14 cellular contexts compared by ENCODE assay signal in genomic region chr5:148848378-148849031, GRCh38. TPM values are rescaled to one million over a fixed set of nuclear protein-coding genes. Genes with fewer than 3 reads are reported as not detected.
A peak's percentile ranks its signal among the peaks of the same experiment; 100 is the strongest.
DNase-seq lines count a peak whose midpoint lies in the region; ATAC-seq and TF ChIP-seq lines count a peak whose summit lies in the region.
"Had no signal": no experiment of that assay in that cellular context is flagged by ENCODE, and none has a peak within 500 bp of the region (broad histone marks: within the 10 kb centered on the region; RNA-seq: fewer than 3 reads in every experiment).

No MANE protein-coding gene starts in this region.

- DNase-seq in CD4-positive, alpha-beta memory T cell: peak; percentile 22 to 56 (median 37)
- peak; percentile 37 for DNase-seq in activated CD4-positive, alpha-beta memory T cell treated with anti-CD3 and anti-CD28 coated beads, Interleukin-2, amount 10 ng/mL, durations not matched to agents 7 days and 5 days
- DNase-seq in mucosa of descending colon (no peak), NCI-H1092 treated with DMSO at 0.1 percent for 48 hours (lab: John Stamatoyannopoulos, UW) (no peak), OCI-M2 (lab: John Stamatoyannopoulos, UW; ENCODE audit: unreplicated experiment) (no peak), MCF 10A (ENCODE audit: unreplicated experiment) (no peak)
- DNase-seq: activated CD4-positive, alpha-beta T cell treated with anti-CD3 and anti-CD28 coated beads for 48 hours; glutamatergic neuron; HFFc6; NCI-H187 treated with DMSO at 0.1 percent for 48 hours; NCI-H510A treated with DMSO at 0.1 percent for 48 hours had no signal

- peak overlapping the region; percentile 70 for H3K27ac ChIP-seq in BLaER1
- peak overlapping the region; percentile 30 for H3K27ac ChIP-seq in CD4-positive, alpha-beta memory T cell (ENCODE audit: low read depth, low read length)
- H3K27ac ChIP-seq: thoracic aorta had no signal

- ATAC-seq in mucosa of descending colon: peak; percentile 73

- TF ChIP-seq CTCF in mucosa of descending colon (IDR thresholded peaks at IDR 0.05) (no peak), MCF 10A (IDR thresholded peaks at IDR 0.05; ENCODE audit: unreplicated experiment) (no peak)

- H3K9ac ChIP-seq in BLaER1: no peak overlapping the region

- H3K4me1 ChIP-seq in BLaER1 (peaks cover 51% of the 10 kb centered on the region), mucosa of descending colon (ENCODE audit: low read depth) (no peaks in the 10 kb centered on the region)
- H3K4me1 ChIP-seq in CD4-positive, alpha-beta memory T cell (ENCODE audit: insufficient read depth, low read length): peaks cover 85% of the 10 kb centered on the region

- 0 out of 2 replicates have a peak overlapping the region, but pooled peaks have one; percentile 11 for H3K4me3 ChIP-seq in BLaER1
- peak overlapping the region in 1 of 2 donors; percentile 18 for H3K4me3 ChIP-seq in CD4-positive, alpha-beta memory T cell (ENCODE audit: low read length in 2 of 2)
- H3K4me3 ChIP-seq in mucosa of descending colon: no peak overlapping the region
- H3K4me3 ChIP-seq: thoracic aorta had no signal

- no TSS peak for BruUV-seq in MCF 10A (replicated peaks; lab: Mats Ljungman, UMichigan)

- H3K36me3 ChIP-seq in BLaER1: no peaks in the 10 kb centered on the region
- no peaks in the 10 kb centered on the region for H3K36me3 ChIP-seq in CD4-positive, alpha-beta memory T cell (ENCODE audit: insufficient read depth, low read length)
- H3K36me3 ChIP-seq in mucosa of descending colon (ENCODE audit: low read depth): no peaks in the 10 kb centered on the region
- H3K36me3 ChIP-seq: thoracic aorta had no signal

- H3K27me3 ChIP-seq in BLaER1: no peaks in the 10 kb centered on the region
- H3K27me3 ChIP-seq in CD4-positive, alpha-beta memory T cell (ENCODE audit: insufficient read depth, low read length): no peaks in the 10 kb centered on the region

- CTCF ChIA-PET in CD4-positive, alpha-beta memory T cell (lab: Charles Lee; ENCODE audit: partially characterized antibody): interaction anchor here (0.8 to 5.9 kb wide), 4 partner anchors 11 to 109 kb away, joined by 3 to 44 read pairs (median 9); no protein-coding TSS in a partner anchor
- CTCF ChIA-PET in activated CD4-positive, alpha-beta memory T cell treated with anti-CD3 and anti-CD28 coated beads, Interleukin-2, amount 10 ng/mL, durations not matched to agents 7 days and 5 days (lab: Charles Lee): interaction anchor here (1.1 to 3.0 kb wide), 5 partner anchors 11 to 109 kb away, joined by 3 to 13 read pairs (median 5); partner anchors contain the start of gene ADRB2
- CTCF ChIA-PET in MCF 10A (lab: Yijun Ruan, JAX): interaction anchor here (0.6 to 2.5 kb wide), 5 partner anchors 20 to 387 kb away, joined by 3 to 8 read pairs (median 4); no protein-coding TSS in a partner anchor

- POLR2A ChIA-PET in CD4-positive, alpha-beta memory T cell (lab: Charles Lee; ENCODE audit: partially characterized antibody): interaction anchor here (0.7 to 6.0 kb wide), 6 partner anchors 17 to 114 kb away, joined by 3 to 73 read pairs (median 3); partner anchors contain the start of gene ADRB2
- POLR2A ChIA-PET in activated CD4-positive, alpha-beta memory T cell treated with anti-CD3 and anti-CD28 coated beads, Interleukin-2, amount 10 ng/mL, durations not matched to agents 7 days and 5 days (lab: Charles Lee): interaction anchor here (0.8 to 4.5 kb wide), 6 partner anchors 9 to 115 kb away, joined by 3 to 58 read pairs (median 4); partner anchors contain the start of gene ADRB2
- POLR2A ChIA-PET in MCF 10A (lab: Yijun Ruan, JAX): interaction anchor here (0.6 to 0.9 kb wide), 4 partner anchors 8 to 69 kb away, joined by 3 to 5 read pairs (median 4); no protein-coding TSS in a partner anchor

- intact Hi-C loops in CD4-positive, alpha-beta memory T cell (cut with micrococcal nuclease): loop anchor here (1.0 to 5.0 kb wide), 2 partner anchors 22 to 109 kb away; partner anchors contain the start of gene ADRB2
- intact Hi-C loops in mucosa of descending colon (cut with DNase I, micrococcal nuclease): no loop called here
- intact Hi-C loops in MCF 10A (cut with micrococcal nuclease): no loop called here

- peak overlapping the region; percentile 83 to 98 (median 94) for H3K27ac Mint-ChIP-seq in CD4-positive, alpha-beta memory T cell
- peak overlapping the region; percentile 97 for H3K27ac Mint-ChIP-seq in activated CD4-positive, alpha-beta memory T cell treated with anti-CD3 and anti-CD28 coated beads, Interleukin-2, amount 10 ng/mL, durations not matched to agents 7 days and 5 days
- no peak overlapping the region for H3K27ac Mint-ChIP-seq in MCF 10A (ENCODE audit: low read depth, unreplicated experiment)
- H3K27ac Mint-ChIP-seq: HFFc6 had no signal

- H4K20me1 ChIP-seq in BLaER1: no peaks in the 10 kb centered on the region

- H3K9me3 ChIP-seq in BLaER1: no peaks in the 10 kb centered on the region
- no peaks in the 10 kb centered on the region for H3K9me3 ChIP-seq in CD4-positive, alpha-beta memory T cell (ENCODE audit: control insufficient read depth in 1 of 2, low read length in 2 of 2)
- H3K9me3 ChIP-seq in mucosa of descending colon: no peaks in the 10 kb centered on the region
- H3K9me3 ChIP-seq: thoracic aorta had no signal

- peak overlapping the region; percentile 58 for H3K4me2 ChIP-seq in BLaER1

- peak overlapping the region in 7 of 8 donors; percentile 15 to 87 (median 71) for H3K4me3 Mint-ChIP-seq in CD4-positive, alpha-beta memory T cell
- peak overlapping the region; percentile 42 for H3K4me3 Mint-ChIP-seq in activated CD4-positive, alpha-beta memory T cell treated with anti-CD3 and anti-CD28 coated beads, Interleukin-2, amount 10 ng/mL, durations not matched to agents 7 days and 5 days
- no peak overlapping the region for H3K4me3 Mint-ChIP-seq in MCF 10A (ENCODE audit: unreplicated experiment)
- H3K4me3 Mint-ChIP-seq: CD14-positive monocyte, HFFc6 had no signal

- peaks cover 48 to 91% (median 64%) of the 10 kb centered on the region in 4 donors for H3K4me1 Mint-ChIP-seq in CD4-positive, alpha-beta memory T cell
- H3K4me1 Mint-ChIP-seq in activated CD4-positive, alpha-beta memory T cell treated with anti-CD3 and anti-CD28 coated beads, Interleukin-2, amount 10 ng/mL, durations not matched to agents 7 days and 5 days: peaks cover 77% of the 10 kb centered on the region
- H3K4me1 Mint-ChIP-seq in MCF 10A (ENCODE audit: insufficient read depth, unreplicated experiment): peaks cover 9% of the 10 kb centered on the region

- peaks cover 5 to 9% of the 10 kb centered on the region in 2 donors for H3K36me3 Mint-ChIP-seq in CD4-positive, alpha-beta memory T cell
- peaks cover 12% of the 10 kb centered on the region for H3K36me3 Mint-ChIP-seq in activated CD4-positive, alpha-beta memory T cell treated with anti-CD3 and anti-CD28 coated beads, Interleukin-2, amount 10 ng/mL, durations not matched to agents 7 days and 5 days (ENCODE audit: low read depth)
- H3K36me3 Mint-ChIP-seq in MCF 10A (ENCODE audit: insufficient read depth, unreplicated experiment): peaks cover 13% of the 10 kb centered on the region

- peaks cover 0 to 4% (median 2%) of the 10 kb centered on the region in 8 donors for H3K9me3 Mint-ChIP-seq in CD4-positive, alpha-beta memory T cell
- H3K9me3 Mint-ChIP-seq in activated CD4-positive, alpha-beta memory T cell treated with anti-CD3 and anti-CD28 coated beads, Interleukin-2, amount 10 ng/mL, durations not matched to agents 7 days and 5 days: no peaks in the 10 kb centered on the region
- peaks cover 8% of the 10 kb centered on the region for H3K9me3 Mint-ChIP-seq in MCF 10A (ENCODE audit: unreplicated experiment)
- H3K9me3 Mint-ChIP-seq: CD14-positive monocyte, HFFc6 had no signal

- no peaks in the 10 kb centered on the region for H3K27me3 Mint-ChIP-seq in CD4-positive, alpha-beta memory T cell
- H3K27me3 Mint-ChIP-seq in activated CD4-positive, alpha-beta memory T cell treated with anti-CD3 and anti-CD28 coated beads, Interleukin-2, amount 10 ng/mL, durations not matched to agents 7 days and 5 days: peaks cover 2% of the 10 kb centered on the region
- H3K27me3 Mint-ChIP-seq in MCF 10A (ENCODE audit: insufficient read depth, unreplicated experiment): no peaks in the 10 kb centered on the region

RNA-seq across cellular contexts. Expression of gene ADRB2, which starts 22.1 kb away (rescaled TPM):
- 1 to 10 TPM; 5.6 to 6.1 TPM for total RNA-seq in CD4-positive, alpha-beta memory T cell
- 1 to 10 TPM; 3.6 to 5.2 TPM for polyA plus RNA-seq in CD4-positive, alpha-beta memory T cell
- 1 to 10 TPM; 6.7 to 6.9 TPM for total RNA-seq in activated CD4-positive, alpha-beta memory T cell treated with anti-CD3 and anti-CD28 coated beads, Interleukin-2, amount 10 ng/mL, durations not matched to agents 7 days and 5 days
- total RNA-seq in mucosa of descending colon: 1 to 10 TPM in 2 of 3 donors, under 1 TPM in 1; 0.41 to 3.1 (median 1.4) TPM
- total RNA-seq in MCF 10A (2022): 6.9 and 9.5 TPM in 2 replicates

Comparison
In these comparisons a context has a peak if more than half of its experiments do, and no peak if none do; other contexts are left out.
1. DNase-seq: peak in CD4-positive, alpha-beta memory T cell (5 of 5) and activated CD4-positive, alpha-beta memory T cell treated with anti-CD3 and anti-CD28 coated beads, Interleukin-2, amount 10 ng/mL, durations not matched to agents 7 days and 5 days (single experiment); none in mucosa of descending colon (0 of 3), NCI-H1092 treated with DMSO at 0.1 percent for 48 hours (single experiment), OCI-M2 (single experiment) and MCF 10A (single experiment).